15 cellular contexts compared by ENCODE assay signal in genomic region chr3:17995769-17996168, GRCh38.
"Had no signal": no experiment of that assay in that cellular context is flagged by ENCODE, and none has a peak within 500 bp of the region (broad histone marks: within the 10 kb centered on the region; RNA-seq: fewer than 3 reads in every experiment).

No MANE protein-coding gene starts in this region.

- H3K4me2 ChIP-seq: neural progenitor cell had no signal

- H3K9me3 ChIP-seq: esophagus squamous epithelium, tibial nerve, uterus had no signal

- H3K4me3 ChIP-seq: esophagus squamous epithelium, neural progenitor cell, tibial nerve, uterus had no signal

- H2AFZ ChIP-seq: neural progenitor cell had no signal

- H3K36me3 ChIP-seq: esophagus squamous epithelium, neural progenitor cell, tibial nerve, uterus had no signal

- ATAC-seq: activated T-cell treated with anti-CD3 and anti-CD28 coated beads, Interleukin-2, amount 50 U/mL, for 4 hours; naive thymus-derived CD4-positive, alpha-beta T cell had no signal

- H3K27ac ChIP-seq: esophagus squamous epithelium, neural progenitor cell, tibial nerve, uterus had no signal

- DNase-seq: activated CD4-positive, alpha-beta T cell treated with anti-CD3 and anti-CD28 coated beads, Interleukin-2, amount 10 ng/mL, durations not matched to agents 24 days and 14 days; activated CD8-positive, alpha-beta memory T cell treated with anti-CD3 and anti-CD28 coated beads, Interleukin-2, amount 50 U/mL, for 4 hours; activated gamma-delta T cell; activated T-cell treated with anti-CD3 and anti-CD28 coated beads, Interleukin-2, amount 50 U/mL, for 4 hours; cerebellar nuclear complex; cortex of kidney; effector CD4-positive, alpha-beta T cell; esophagus squamous epithelium; mesenchymal stem cell; naive thymus-derived CD4-positive, alpha-beta T cell; stimulated activated CD8-positive, alpha-beta memory T cell treated with anti-CD3 and anti-CD28 coated beads, Interleukin-4, amount 100 ng/mL, for 48 hours; stimulated activated naive CD4-positive, alpha-beta T cell treated with Interleukin-2 at 50 U/mL for 16 hours; uterus had no signal

- H3K9ac ChIP-seq: neural progenitor cell had no signal

- H3K4me1 ChIP-seq: esophagus squamous epithelium, neural progenitor cell, tibial nerve, uterus had no signal

- H3K27me3 ChIP-seq: esophagus squamous epithelium, neural progenitor cell, tibial nerve, uterus had no signal
